9 cellular contexts compared by ENCODE assay signal in the genomic region with DNA sequence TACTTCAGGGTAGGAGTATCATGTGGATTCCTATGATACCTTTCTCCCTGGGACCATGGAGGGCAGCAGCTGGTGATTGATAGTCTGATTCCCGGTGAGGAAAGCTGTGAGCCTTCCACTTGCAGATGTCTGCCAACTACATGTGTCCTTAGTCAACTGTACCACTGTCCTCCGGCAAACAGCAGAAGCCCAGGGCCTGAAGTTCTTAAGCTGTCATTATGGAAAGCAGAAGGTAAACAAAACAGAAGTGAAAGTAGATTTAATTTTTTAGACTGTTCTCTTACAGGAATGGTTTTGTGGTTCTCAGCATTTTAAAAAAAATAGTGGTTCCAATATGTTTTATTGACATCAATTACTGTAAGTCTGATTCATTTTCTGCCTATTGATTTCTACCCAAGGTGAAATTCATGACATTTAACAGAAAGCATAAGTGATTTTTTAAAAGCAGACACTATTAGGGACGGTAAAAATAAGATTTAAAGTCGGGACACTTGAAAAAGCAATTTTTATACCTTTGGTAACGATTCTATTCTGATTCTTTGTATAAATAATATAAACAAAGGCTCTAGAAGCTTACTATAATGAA. TPM values are rescaled to one million over a fixed set of nuclear protein-coding genes. Genes with fewer than 3 reads are reported as not detected.
DNase-seq lines count a peak whose midpoint lies in the region; ATAC-seq, FAIRE-seq and TF ChIP-seq lines count a peak whose summit lies in the region.
"Had no signal": no experiment of that assay in that cellular context is flagged by ENCODE, and none has a peak within 500 bp of the region (broad histone marks: within the 10 kb centered on the region; RNA-seq: fewer than 3 reads in every experiment).

No MANE protein-coding gene starts in this region.

- H3K4me1 ChIP-seq in pancreas = peaks cover 0 to 11% (median 0%) of the 10 kb centered on the region in 3 donors

- H3K4me3 ChIP-seq in pancreas = no peak overlapping the region

- peak overlapping the region; percentile 87 for H3K27ac Mint-ChIP-seq in activated naive CD8-positive, alpha-beta T cell

- H3K9me3 Mint-ChIP-seq in activated naive CD8-positive, alpha-beta T cell (ENCODE audit: low read depth) = no peaks in the 10 kb centered on the region

- no peak for TF ChIP-seq CTCF in pancreas (IDR thresholded peaks at IDR 0.05)

- H3K36me3 ChIP-seq in pancreas = no peaks in the 10 kb centered on the region

- H3K4me3 Mint-ChIP-seq in activated naive CD8-positive, alpha-beta T cell = peak overlapping the region; percentile 54

- WGBS in pancreas, 2 donors = 66 to 68% methylated on average over 5 of the region's 5 CpGs

- intact Hi-C loops in pancreas (cut with DNase I) = no loop called here

- H3K9me3 ChIP-seq in pancreas = no peaks in the 10 kb centered on the region

- no peak overlapping the region for H3K27ac ChIP-seq in pancreas

- H3K36me3 Mint-ChIP-seq in activated naive CD8-positive, alpha-beta T cell = peaks cover 4% of the 10 kb centered on the region

- DNase-seq in NCI-H2171 treated with DMSO at 0.1 percent for 48 hours (lab: John Stamatoyannopoulos, UW) (peak; percentile 25), NCI-H2171 (lab: John Stamatoyannopoulos, UW) (no peak), pancreas (no peak)
- DNase-seq: stimulated activated CD4-positive, alpha-beta T cell treated with anti-CD3 and anti-CD28 coated beads, Interleukin-12 subunit alpha, Interleukin-12 subunit beta, amount 100 ng/mL, for 4 hours had no signal

- ATAC-seq in HG03342 (IDR thresholded peaks at IDR 0.05; ENCODE audit: unreplicated experiment) = peak; percentile 50
- peak in 3 of 4 donors; percentile 53 to 70 (median 59) for ATAC-seq in pancreas
- no peak for ATAC-seq in HG03460 (IDR thresholded peaks at IDR 0.05; ENCODE audit: unreplicated experiment)
- ATAC-seq in HG03521 (IDR thresholded peaks at IDR 0.05; ENCODE audit: unreplicated experiment) = no peak
- no peak for ATAC-seq in GM19351 (IDR thresholded peaks at IDR 0.05; ENCODE audit: unreplicated experiment)

- no peaks in the 10 kb centered on the region for H3K27me3 ChIP-seq in pancreas

- H3K27me3 Mint-ChIP-seq in activated naive CD8-positive, alpha-beta T cell = no peaks in the 10 kb centered on the region

- FAIRE-seq in pancreas (lab: Jason Lieb, UNC) = no peak

- peaks cover 59% of the 10 kb centered on the region for H3K4me1 Mint-ChIP-seq in activated naive CD8-positive, alpha-beta T cell (ENCODE audit: low read depth)

RNA-seq across cellular contexts. Expression of a gene that starts 36.6 kb away (rescaled TPM):
- 10 to 100 TPM in 1 of 6 donors, 1 to 10 TPM in 5; 6.0 to 12.4 (median 8.4) TPM for total RNA-seq in pancreas
- polyA plus RNA-seq in pancreas = 10 to 100 TPM in 1 of 2 donors, 1 to 10 TPM in 1; 8.3 to 11.2 TPM

Comparison
In these comparisons a context has a peak if more than half of its experiments do, and no peak if none do; other contexts are left out.
1. ATAC-seq: peak in HG03342 (single experiment) and pancreas (3 of 4); none in HG03460 (single experiment), HG03521 (single experiment) and GM19351 (single experiment).